In the genomic region with DNA sequence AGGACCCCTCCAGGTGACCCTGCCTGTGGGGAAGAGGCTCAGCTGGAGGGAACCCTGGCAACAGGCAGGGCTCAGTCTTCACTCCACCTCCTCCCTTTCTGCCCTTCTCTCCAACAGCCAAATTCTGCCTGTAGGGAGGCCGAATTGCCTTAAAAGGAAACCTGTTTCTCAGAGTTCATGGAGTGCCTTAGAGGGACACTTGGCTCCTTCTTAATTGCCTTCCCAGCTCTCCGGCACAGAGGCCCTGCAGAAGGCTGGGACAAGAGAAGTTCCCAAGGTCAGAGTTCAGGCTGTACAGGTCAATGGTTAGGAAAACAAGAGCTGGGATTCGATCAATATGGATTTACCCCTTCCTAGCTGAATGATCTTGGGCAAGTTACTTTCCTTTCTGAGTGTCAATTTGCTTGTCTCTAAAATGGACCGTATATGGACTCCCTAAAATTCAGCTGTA, we compare ENCODE assay signal across 11 cellular contexts. TPM values are rescaled to one million over a fixed set of nuclear protein-coding genes. Genes with fewer than 3 reads are reported as not detected.
A peak's percentile ranks its signal among the peaks of the same experiment; 100 is the strongest.
DNase-seq lines count a peak whose midpoint lies in the region; ATAC-seq, FAIRE-seq and TF ChIP-seq lines count a peak whose summit lies in the region.
"Had no signal": no experiment of that assay in that cellular context is flagged by ENCODE, and none has a peak within 500 bp of the region (broad histone marks: within the 10 kb centered on the region; RNA-seq: fewer than 3 reads in every experiment).

No MANE protein-coding gene starts in this region.

- FAIRE-seq in A549 (lab: Jason Lieb, UNC), result no peak

- TF ChIP-seq CTCF in A549 (IDR thresholded peaks at IDR 0.05), result no peak
- no peak for TF ChIP-seq CTCF in ascending aorta (IDR thresholded peaks at IDR 0.05)
- no peak for TF ChIP-seq CTCF in ovary (IDR thresholded peaks at IDR 0.05)
- no peak for TF ChIP-seq CTCF in glutamatergic neuron (IDR thresholded peaks at IDR 0.05; ENCODE audit: partially characterized antibody, unreplicated experiment)

- H3K27me3 Mint-ChIP-seq in glutamatergic neuron (ENCODE audit: unreplicated experiment), result peaks cover 9% of the 10 kb centered on the region
- H3K27me3 Mint-ChIP-seq: activated CD4-positive, alpha-beta memory T cell treated with anti-CD3 and anti-CD28 coated beads for 36 hours had no signal

- H3K4me3 ChIP-seq in A549 (no peak overlapping the region), ascending aorta (peak overlapping the region; percentile 35 to 71), ovary (peak overlapping the region; percentile 17), HAP-1 (no peak overlapping the region)

- H3K27ac Mint-ChIP-seq in glutamatergic neuron (ENCODE audit: unreplicated experiment), result no peak overlapping the region
- H3K27ac Mint-ChIP-seq: activated CD4-positive, alpha-beta memory T cell treated with anti-CD3 and anti-CD28 coated beads for 36 hours had no signal

- ATAC-seq in A549, result no peak
- peak; percentile 17 to 49 for ATAC-seq in left cardiac atrium
- ATAC-seq in HG03342 (IDR thresholded peaks at IDR 0.05; ENCODE audit: unreplicated experiment), result no peak

- no peaks in the 10 kb centered on the region for H3K36me3 Mint-ChIP-seq in glutamatergic neuron (ENCODE audit: unreplicated experiment)
- H3K36me3 Mint-ChIP-seq: activated CD4-positive, alpha-beta memory T cell treated with anti-CD3 and anti-CD28 coated beads for 36 hours had no signal

- peaks cover 70% of the 10 kb centered on the region for H3K4me1 ChIP-seq in A549
- H3K4me1 ChIP-seq in ascending aorta, result peaks cover 48 to 76% of the 10 kb centered on the region in 2 donors
- peaks cover 57% of the 10 kb centered on the region for H3K4me1 ChIP-seq in ovary (ENCODE audit: insufficient read depth)
- H3K4me1 ChIP-seq in HAP-1, result peaks cover 15% of the 10 kb centered on the region

- peak overlapping the region; percentile 39 to 96; a peak in 4 of 6 replicates for H3K27ac ChIP-seq in A549
- H3K27ac ChIP-seq in ascending aorta, result peak overlapping the region; percentile 93 to 99
- H3K27ac ChIP-seq in ovary, result peak overlapping the region; percentile 86 to 95

- peaks cover 3% of the 10 kb centered on the region for H3K9me3 Mint-ChIP-seq in glutamatergic neuron (ENCODE audit: unreplicated experiment)
- H3K9me3 Mint-ChIP-seq: activated CD4-positive, alpha-beta memory T cell treated with anti-CD3 and anti-CD28 coated beads for 36 hours had no signal

- H3K9me3 ChIP-seq in A549 (no peaks in the 10 kb centered on the region), ascending aorta (no peaks in the 10 kb centered on the region), ovary (no peaks in the 10 kb centered on the region), HAP-1 (no peaks in the 10 kb centered on the region)

- 90% methylated on average over 4 of the region's 4 CpGs for WGBS in A549 (ENCODE audit: missing lambda C conversion rate)
- 17 to 23% (median 22%) methylated on average over 4 of the region's 4 CpGs for WGBS in ovary, 3 donors

- POLR2A ChIA-PET in A549 (lab: Yijun Ruan, JAX), result no interaction called here

- peaks cover 15% of the 10 kb centered on the region for H3K4me1 Mint-ChIP-seq in glutamatergic neuron (ENCODE audit: low read depth, unreplicated experiment)

- H3K36me3 ChIP-seq in ascending aorta, result peaks cover 7 to 34% of the 10 kb centered on the region in 2 donors
- H3K36me3 ChIP-seq in ovary, result no peaks in the 10 kb centered on the region
- H3K36me3 ChIP-seq in HAP-1 (replicated peaks), result no peaks in the 10 kb centered on the region; the same call in 1 of the 2 replicates

- H3K4me2 ChIP-seq in A549, result peak overlapping the region; percentile 85

- DNase-seq in A549 (ENCODE audit: low read depth in 1 of 2, low spot score in 1 of 2) (no peak), ascending aorta (ENCODE audit: low spot score in 2 of 2) (peak in 1 of 2 donors; percentile 78), left cardiac atrium (no peak), ovary (peak in 3 of 5 donors; percentile 54 to 67 (median 59)), glutamatergic neuron (no peak), HAP-1 (ENCODE audit: low spot score in 2 of 2) (no peak)
- DNase-seq in central memory CD4-positive, alpha-beta T cell, result no peak
- DNase-seq: activated CD4-positive, alpha-beta memory T cell treated with anti-CD3 and anti-CD28 coated beads for 36 hours; NCI-H1048; stimulated activated CD4-positive, alpha-beta T cell treated with anti-CD3 and anti-CD28 coated beads, Interleukin-15, amount 100 ng/mL, for 24 hours had no signal

- TF ChIP-seq RAD21 in A549 (conservative IDR thresholded peaks at IDR 0.05 in 1 of 2, IDR thresholded peaks at IDR 0.05 in 1 of 2), result no peak

- no peak overlapping the region for H3K4me3 Mint-ChIP-seq in glutamatergic neuron (ENCODE audit: unreplicated experiment)
- H3K4me3 Mint-ChIP-seq: activated CD4-positive, alpha-beta memory T cell treated with anti-CD3 and anti-CD28 coated beads for 36 hours had no signal

- intact Hi-C loops in ascending aorta (cut with DNase I), result no loop called here
- intact Hi-C loops in left cardiac atrium (cut with DNase I), result no loop called here
- intact Hi-C loops in ovary (cut with DNase I), result no loop called here

- H3K27me3 ChIP-seq in ascending aorta (no peaks in the 10 kb centered on the region), ovary (no peaks in the 10 kb centered on the region), HAP-1 (ENCODE audit: low read depth) (no peaks in the 10 kb centered on the region)

- in situ Hi-C loops in HAP-1 (cut with MboI; ENCODE audit: low sequenced_read_pairs), result no loop called here

- CTCF ChIA-PET in A549 (lab: Yijun Ruan, JAX), result interaction anchor here (1.2 to 49.4 kb wide), 5 partner anchors 9 to 293 kb away, joined by 3 to 1452 read pairs (median 376); partner anchors contain the start of gene CSRP1

- no peak for TF ChIP-seq EP300 in A549 (IDR thresholded peaks at IDR 0.05)
- TF ChIP-seq EP300 in ovary (IDR thresholded peaks at IDR 0.05), result no peak

- no peak for TF ChIP-seq POLR2A in A549 (IDR thresholded peaks at IDR 0.05; ENCODE audit: low read length)
- TF ChIP-seq POLR2A in ovary (IDR thresholded peaks at IDR 0.05), result no peak

TF ChIP-seq in A549, 52 proteins besides CTCF, POLR2A, EP300 and RAD21:
- TF ChIP-seq, protein P1, sequence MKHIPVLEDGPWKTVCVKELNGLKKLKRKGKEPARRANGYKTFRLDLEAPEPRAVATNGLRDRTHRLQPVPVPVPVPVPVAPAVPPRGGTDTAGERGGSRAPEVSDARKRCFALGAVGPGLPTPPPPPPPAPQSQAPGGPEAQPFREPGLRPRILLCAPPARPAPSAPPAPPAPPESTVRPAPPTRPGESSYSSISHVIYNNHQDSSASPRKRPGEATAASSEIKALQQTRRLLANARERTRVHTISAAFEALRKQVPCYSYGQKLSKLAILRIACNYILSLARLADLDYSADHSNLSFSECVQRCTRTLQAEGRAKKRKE (CRISPR knock-in tag; IDR thresholded peaks at IDR 0.05; ENCODE audit: low read depth), result no peak

RNA-seq across cellular contexts. Expression of gene CSRP1, which starts 6.2 kb away (rescaled TPM):
- polyA plus RNA-seq in A549 (2011; rRNA removed) (256 and 277 TPM in 2 replicates), A549 (2017; fragmentation: RNase III; extraction: RNeasy Plus Mini Kit Qiagen cat#74134 plus additional on column Dnase treatment) (655 to 819 TPM (median 717 TPM) in 3 replicates), ovary (100 to 1,000 TPM; 270 to 783 TPM)
- 459 and 499 TPM in 2 replicates for polyA plus RNA-seq in A549 (2012; cell fraction: cytosol; rRNA removed)
- polyA plus RNA-seq in A549 (2012; cell fraction: nucleus; rRNA removed), result 441 and 486 TPM in 2 replicates
- 254 and 273 TPM in 2 replicates for polyA minus RNA-seq in A549 (2011; rRNA and poly(A)+ RNA removed)
- total RNA-seq in ascending aorta (948 TPM), left cardiac atrium (100 to 1,000 TPM in 1 of 2 donors, 10 to 100 TPM in 1; 95.1 to 154 TPM), ovary (100 to 1,000 TPM; 205 to 767 (median 274) TPM), glutamatergic neuron (ENCODE audit: unreplicated experiment) (6.2 TPM)

RNA-seq across cellular contexts. Expression of gene PHLDA3, which starts 31.7 kb away (rescaled TPM):
- polyA plus RNA-seq in A549 (2011; rRNA removed) (34.3 and 40.5 TPM in 2 replicates), A549 (2017; fragmentation: RNase III; extraction: RNeasy Plus Mini Kit Qiagen cat#74134 plus additional on column Dnase treatment) (83.1 to 91.1 TPM (median 83.5 TPM) in 3 replicates), ovary (10 to 100 TPM in 1 of 2 donors, 1 to 10 TPM in 1; 4.7 to 17.5 TPM)
- 67.2 and 102 TPM in 2 replicates for polyA plus RNA-seq in A549 (2012; cell fraction: cytosol; rRNA removed)
- polyA plus RNA-seq in A549 (2012; cell fraction: nucleus; rRNA removed), result 67.2 and 93.4 TPM in 2 replicates
- polyA minus RNA-seq in A549 (2011; rRNA and poly(A)+ RNA removed), result 16.0 and 28.4 TPM in 2 replicates
- total RNA-seq in ascending aorta (111 TPM), left cardiac atrium (10 to 100 TPM; 39.9 to 48.5 TPM), ovary (10 to 100 TPM; 21.7 to 38.2 (median 29.0) TPM), glutamatergic neuron (ENCODE audit: unreplicated experiment) (18.5 TPM)

RNA-seq across cellular contexts. Expression of gene NAV1, which starts 38.2 kb away (rescaled TPM):
- polyA plus RNA-seq in A549 (2011; rRNA removed), result 3.7 and 6.4 TPM in 2 replicates
- 2.0 and 3.1 TPM in 2 replicates for polyA plus RNA-seq in A549 (2012; cell fraction: cytosol; rRNA removed)
- polyA plus RNA-seq in A549 (2012; cell fraction: nucleus; rRNA removed), result 5.0 and 5.5 TPM in 2 replicates
- 6.1 to 8.4 TPM (median 6.6 TPM) in 3 replicates for polyA plus RNA-seq in A549 (2017; fragmentation: RNase III; extraction: RNeasy Plus Mini Kit Qiagen cat#74134 plus additional on column Dnase treatment)
- 11.7 and 12.6 TPM in 2 replicates for polyA minus RNA-seq in A549 (2011; rRNA and poly(A)+ RNA removed)
- total RNA-seq in ascending aorta, result 131 TPM
- total RNA-seq in left cardiac atrium, result 10 to 100 TPM; 20.7 to 34.8 TPM
- 10 to 100 TPM in 4 of 7 donors, 1 to 10 TPM in 3; 6.2 to 19.6 (median 11.3) TPM for total RNA-seq in ovary
- polyA plus RNA-seq in ovary, result 10 to 100 TPM in 1 of 2 donors, 1 to 10 TPM in 1; 3.4 to 17.3 TPM
- total RNA-seq in glutamatergic neuron (ENCODE audit: unreplicated experiment), result 124 TPM

Comparison
In these comparisons a context has a peak if more than half of its experiments do, and no peak if none do; other contexts are left out.
1. ATAC-seq: peak in left cardiac atrium (2 of 2); none in A549 (0 of 2) and HG03342 (single experiment).
2. DNase-seq: peak in ovary (3 of 5); none in A549 (0 of 2), left cardiac atrium (single experiment), central memory CD4-positive, alpha-beta T cell (single experiment), glutamatergic neuron (single experiment) and HAP-1 (0 of 2).
3. H3K4me3 ChIP-seq: peak in ascending aorta (2 of 2) and ovary (single experiment); none in A549 (single experiment) and HAP-1 (single experiment).
4. RNA of gene CSRP1, which starts 6.2 kb away (total RNA-seq): 948 TPM in ascending aorta (single experiment), 205 to 767 TPM in ovary and 95.1 to 154 TPM in left cardiac atrium; 6.2 TPM in glutamatergic neuron (single experiment); every median in the first group is over 10 times any median in the second.
5. Peak in every context shown above with its lines, with median percentiles within 50 percentile points of each other: H3K27ac ChIP-seq.